15 cellular contexts compared by ENCODE assay signal in genomic region chr21:33414068-33414467, GRCh38.
"Had no signal": no experiment of that assay in that cellular context is flagged by ENCODE, and none has a peak within 500 bp of the region (broad histone marks: within the 10 kb centered on the region; RNA-seq: fewer than 3 reads in every experiment).

No MANE protein-coding gene starts in this region.

- H3K27ac ChIP-seq: parathyroid adenoma, upper lobe of right lung had no signal

- H3K9ac ChIP-seq: parathyroid adenoma had no signal

- H2AFZ ChIP-seq: parathyroid adenoma had no signal

- H3K4me1 ChIP-seq: parathyroid adenoma had no signal

- H3K79me2 ChIP-seq: parathyroid adenoma had no signal

- H3K36me3 Mint-ChIP-seq: natural killer cell treated with Interleukin-12 subunit alpha and Interleukin-12 subunit beta and Interleukin-15 and Interleukin-18, amount 100 ng/mL, for 72 hours had no signal

- H3K9me3 Mint-ChIP-seq: activated CD8-positive, alpha-beta T cell treated with anti-CD3 and anti-CD28 coated beads for 36 hours; activated naive CD8-positive, alpha-beta T cell treated with anti-CD3 and anti-CD28 coated beads, Interleukin-2, amount 50 U/mL, for 24 hours; natural killer cell treated with Interleukin-12 subunit alpha and Interleukin-12 subunit beta and Interleukin-15 and Interleukin-18, amount 100 ng/mL, for 72 hours had no signal

- H3K4me3 Mint-ChIP-seq: activated CD8-positive, alpha-beta T cell treated with anti-CD3 and anti-CD28 coated beads for 36 hours; activated naive CD8-positive, alpha-beta T cell treated with anti-CD3 and anti-CD28 coated beads, Interleukin-2, amount 50 U/mL, for 24 hours had no signal

- H3K27me3 Mint-ChIP-seq: activated CD8-positive, alpha-beta T cell treated with anti-CD3 and anti-CD28 coated beads for 36 hours; activated naive CD8-positive, alpha-beta T cell treated with anti-CD3 and anti-CD28 coated beads, Interleukin-2, amount 50 U/mL, for 24 hours had no signal

- H3K9me3 ChIP-seq: ascending aorta, esophagus squamous epithelium, upper lobe of right lung had no signal

- FAIRE-seq: bronchial epithelial cell had no signal

- H3K27me3 ChIP-seq: ascending aorta, esophagus squamous epithelium, upper lobe of right lung had no signal

- ATAC-seq: activated naive CD8-positive, alpha-beta T cell treated with anti-CD3 and anti-CD28 coated beads, Interleukin-2, amount 50 U/mL, for 24 hours; natural killer cell treated with Interleukin-12 subunit alpha and Interleukin-12 subunit beta and Interleukin-15 and Interleukin-18, amount 100 ng/mL, for 72 hours; upper lobe of right lung had no signal

- H3K27ac Mint-ChIP-seq: activated naive CD8-positive, alpha-beta T cell treated with anti-CD3 and anti-CD28 coated beads, Interleukin-2, amount 50 U/mL, for 24 hours had no signal

- DNase-seq: activated CD4-positive, alpha-beta T cell treated with anti-CD3 and anti-CD28 coated beads for 4 hours; activated CD8-positive, alpha-beta memory T cell treated with anti-CD3 and anti-CD28 coated beads, Interleukin-2, amount 50 U/mL, for 48 hours; activated CD8-positive, alpha-beta T cell treated with anti-CD3 and anti-CD28 coated beads for 36 hours; activated naive CD4-positive, alpha-beta T cell treated with Interleukin-2 at 50 U/mL for 16 hours; activated naive CD8-positive, alpha-beta T cell treated with anti-CD3 and anti-CD28 coated beads, Interleukin-2, amount 50 U/mL, for 24 hours; esophagus squamous epithelium; foreskin fibroblast; retina; stimulated activated CD4-positive, alpha-beta T cell treated with anti-CD3 and anti-CD28 coated beads, Interleukin-4, amount 100 ng/mL, for 4 hours; T1000; upper lobe of right lung had no signal

- H3K4me3 ChIP-seq: ascending aorta, esophagus squamous epithelium, upper lobe of right lung had no signal
